Comparison of ENCODE assay signal across 15 cellular contexts in the genomic region with DNA sequence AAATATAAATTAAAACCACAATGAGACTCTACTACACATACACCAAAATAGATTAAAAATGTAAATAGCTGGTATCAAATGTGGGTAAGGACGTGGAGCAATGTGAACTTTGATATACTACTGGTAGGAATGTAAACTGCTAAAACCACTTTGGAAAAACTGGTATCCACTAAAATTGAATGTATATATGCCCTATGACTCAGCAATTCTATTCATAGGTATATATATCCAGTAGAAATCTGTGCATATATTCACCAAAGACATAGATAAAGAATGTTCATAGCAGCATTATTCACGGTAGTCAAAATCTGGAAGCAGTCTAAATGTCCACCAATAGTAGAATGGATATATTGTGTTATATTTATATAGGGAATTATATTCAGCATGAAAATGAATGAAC.
DNase-seq lines count a peak whose midpoint lies in the region; ATAC-seq, FAIRE-seq and TF ChIP-seq lines count a peak whose summit lies in the region.
"Had no signal": no experiment of that assay in that cellular context is flagged by ENCODE, and none has a peak within 500 bp of the region (broad histone marks: within the 10 kb centered on the region; RNA-seq: fewer than 3 reads in every experiment).

No MANE protein-coding gene starts in this region.

- H3K9me3 Mint-ChIP-seq in endodermal cell: no peaks in the 10 kb centered on the region
- H3K9me3 Mint-ChIP-seq: GM23338 had no signal

- no peak overlapping the region for H3K4me3 ChIP-seq in SK-N-MC
- no peak overlapping the region for H3K4me3 ChIP-seq in endodermal cell (ENCODE audit: low read length)
- H3K4me3 ChIP-seq: BLaER1, GM23338 had no signal

- peak; percentile 36 for FAIRE-seq in H54 (lab: Jason Lieb, UNC)

- 95% methylated on average over 2 of the region's 2 CpGs; no CpG with 5 or more reads in 1 of the 2 experiments for WGBS in endodermal cell (ENCODE audit: insufficient coverage in 1 of 2, insufficient read length in 1 of 2), 2 experiments

- H3K9ac ChIP-seq in SK-N-MC (ENCODE audit: insufficient read length) (no peak overlapping the region), endodermal cell (ENCODE audit: extremely low read depth, low read length, poor library complexity, severe bottlenecking) (no peak overlapping the region)
- H3K9ac ChIP-seq: BLaER1 had no signal

- peaks cover 2% of the 10 kb centered on the region for H3K36me3 Mint-ChIP-seq in endodermal cell (ENCODE audit: low read depth)

- peak overlapping the region; percentile 86 for H3K27ac ChIP-seq in SK-N-MC
- no peak overlapping the region for H3K27ac ChIP-seq in endodermal cell (ENCODE audit: low read depth, low read length)
- H3K27ac ChIP-seq: BLaER1 had no signal

- H3K4me1 Mint-ChIP-seq in endodermal cell: peaks cover 2% of the 10 kb centered on the region
- H3K4me1 Mint-ChIP-seq: GM23338 had no signal

- DNase-seq in H54 (ENCODE audit: insufficient read length, low spot score) (no peak), SK-N-MC (ENCODE audit: low read depth, low spot score) (no peak), endodermal cell (no peak), inferior parietal cortex (ENCODE audit: extremely low spot score) (no peak), UCSD-AML1 (lab: John Stamatoyannopoulos, UW; ENCODE audit: unreplicated experiment) (no peak)
- DNase-seq: AML-193; Caco-2; CD8-positive, alpha-beta memory T cell; DND-41; GF-D8; H9 had no signal

- H3K27ac Mint-ChIP-seq in endodermal cell: no peak overlapping the region
- H3K27ac Mint-ChIP-seq: CD8-positive, alpha-beta memory T cell; GM23338; H9 had no signal

- TF ChIP-seq CTCF in endodermal cell (conservative IDR thresholded peaks at IDR 0.05): peak; percentile 27

- TF ChIP-seq POLR2A in H54 (IDR thresholded peaks at IDR 0.05; ENCODE audit: low read depth, low read length): no peak

- ATAC-seq in GM18520 (IDR thresholded peaks at IDR 0.05; ENCODE audit: unreplicated experiment) (no peak), GM21528 (IDR thresholded peaks at IDR 0.05; ENCODE audit: low FRiP score, unreplicated experiment) (no peak)
- ATAC-seq: GM23338 had no signal

- H3K27me3 Mint-ChIP-seq in endodermal cell (ENCODE audit: insufficient read depth): no peaks in the 10 kb centered on the region
- H3K27me3 Mint-ChIP-seq: CD8-positive, alpha-beta memory T cell had no signal

- H3K4me1 ChIP-seq in endodermal cell (ENCODE audit: control insufficient read depth, insufficient read depth, low read length): no peaks in the 10 kb centered on the region
- H3K4me1 ChIP-seq: BLaER1, Caco-2 had no signal

- H3K36me3 ChIP-seq in SK-N-MC (ENCODE audit: insufficient read depth, low read length) (peaks cover 3% of the 10 kb centered on the region; the same call in 1 of the 2 replicates), endodermal cell (ENCODE audit: control insufficient read depth, insufficient read depth, low read length) (peaks cover 14% of the 10 kb centered on the region)

- no peak overlapping the region for H3K4me3 Mint-ChIP-seq in endodermal cell
- H3K4me3 Mint-ChIP-seq: CD8-positive, alpha-beta memory T cell; GM23338; H9 had no signal

- H3K27me3 ChIP-seq in endodermal cell (ENCODE audit: control insufficient read depth, insufficient read depth, low read length, poor library complexity, severe bottlenecking): no peaks in the 10 kb centered on the region
- H3K27me3 ChIP-seq: BLaER1 had no signal

- no peaks in the 10 kb centered on the region for H3K9me3 ChIP-seq in SK-N-MC (ENCODE audit: low read depth, low read length)
- H3K9me3 ChIP-seq in endodermal cell (ENCODE audit: control insufficient read depth, low read length): peaks cover 8% of the 10 kb centered on the region
- H3K9me3 ChIP-seq: BLaER1 had no signal
